Comparison of ENCODE assay signal across 8 cellular contexts in genomic region chr14:63852271-63852816, GRCh38. TPM values are rescaled to one million over a fixed set of nuclear protein-coding genes. Genes with fewer than 3 reads are reported as not detected.
A peak's percentile ranks its signal among the peaks of the same experiment; 100 is the strongest.
DNase-seq lines count a peak whose midpoint lies in the region; ATAC-seq and TF ChIP-seq lines count a peak whose summit lies in the region.

No MANE protein-coding gene starts in this region.

- no peak for TF ChIP-seq CTCF in activated B cell treated with CpG ODN at 0.5 μM for 24 hours (IDR thresholded peaks at IDR 0.05)

- intact Hi-C loops in activated B cell treated with CpG ODN at 0.5 μM for 24 hours (cut with micrococcal nuclease), result loop anchor here (1.0 to 10.0 kb wide), 13 partner anchors 16 to 690 kb away; partner anchors contain the start of genes ESR2, HSPA2, MTHFD1 and PPP2R5E

- peak; percentile 74 for DNase-seq in NCI-H510A treated with DMSO at 0.1 percent for 48 hours (lab: John Stamatoyannopoulos, UW)
- no peak for DNase-seq in NCI-H510A (lab: John Stamatoyannopoulos, UW)
- DNase-seq in activated B cell treated with CpG ODN at 0.5 μM for 24 hours, result no peak
- DNase-seq in iPS DF 19.7 (ENCODE audit: low read depth, low spot score), result peak; percentile 23
- no peak for DNase-seq in stimulated activated effector memory CD8-positive, alpha-beta T cell treated with anti-CD3 and anti-CD28 coated beads, Interleukin-12 subunit alpha, Interleukin-12 subunit beta, amount 100 ng/mL, for 72 hours (ENCODE audit: low spot score in 2 of 2)
- DNase-seq in NCI-H2081 treated with DMSO at 0.1 percent for 48 hours (lab: John Stamatoyannopoulos, UW), result no peak

- peaks cover 20% of the 10 kb centered on the region for H3K4me1 Mint-ChIP-seq in activated B cell treated with CpG ODN at 0.5 μM for 24 hours
- peaks cover 33% of the 10 kb centered on the region for H3K4me1 Mint-ChIP-seq in stimulated activated effector memory CD8-positive, alpha-beta T cell treated with anti-CD3 and anti-CD28 coated beads, Interleukin-12 subunit alpha, Interleukin-12 subunit beta, amount 100 ng/mL, for 72 hours

- no peaks in the 10 kb centered on the region for H3K27me3 Mint-ChIP-seq in activated B cell treated with CpG ODN at 0.5 μM for 24 hours

- H3K4me3 Mint-ChIP-seq in activated B cell treated with CpG ODN at 0.5 μM for 24 hours, result peak overlapping the region; percentile 91
- H3K4me3 Mint-ChIP-seq in stimulated activated effector memory CD8-positive, alpha-beta T cell treated with anti-CD3 and anti-CD28 coated beads, Interleukin-12 subunit alpha, Interleukin-12 subunit beta, amount 100 ng/mL, for 72 hours, result peak overlapping the region; percentile 90

- no peaks in the 10 kb centered on the region for H3K36me3 Mint-ChIP-seq in activated B cell treated with CpG ODN at 0.5 μM for 24 hours (ENCODE audit: low read depth)
- peaks cover 6% of the 10 kb centered on the region for H3K36me3 Mint-ChIP-seq in stimulated activated effector memory CD8-positive, alpha-beta T cell treated with anti-CD3 and anti-CD28 coated beads, Interleukin-12 subunit alpha, Interleukin-12 subunit beta, amount 100 ng/mL, for 72 hours

- CTCF ChIA-PET in activated B cell treated with CpG ODN at 0.5 μM for 24 hours (lab: Charles Lee), result interaction anchor here (1.4 to 1.9 kb wide), 3 partner anchors 11 to 451 kb away, joined by 5 to 6 read pairs (median 6); partner anchors contain the start of gene ESR2

- ATAC-seq in HG03520 (IDR thresholded peaks at IDR 0.05; ENCODE audit: unreplicated experiment) (peak; percentile 2), activated B cell treated with CpG ODN at 0.5 μM for 24 hours (ENCODE audit: low read depth) (no peak), GM19467 (IDR thresholded peaks at IDR 0.05; ENCODE audit: unreplicated experiment) (no peak)
- no peak for ATAC-seq in stimulated activated effector memory CD8-positive, alpha-beta T cell treated with anti-CD3 and anti-CD28 coated beads, Interleukin-12 subunit alpha, Interleukin-12 subunit beta, amount 100 ng/mL, for 72 hours

- H3K27ac Mint-ChIP-seq in activated B cell treated with CpG ODN at 0.5 μM for 24 hours, result peak overlapping the region; percentile 70
- peak overlapping the region; percentile 92 for H3K27ac Mint-ChIP-seq in stimulated activated effector memory CD8-positive, alpha-beta T cell treated with anti-CD3 and anti-CD28 coated beads, Interleukin-12 subunit alpha, Interleukin-12 subunit beta, amount 100 ng/mL, for 72 hours

- POLR2A ChIA-PET in activated B cell treated with CpG ODN at 0.5 μM for 24 hours (lab: Charles Lee), result interaction anchor here (1.3 to 2.5 kb wide), 3 partner anchors 13 to 443 kb away, joined by 3 to 9 read pairs (median 5); no protein-coding TSS in a partner anchor

- no peaks in the 10 kb centered on the region for H3K9me3 Mint-ChIP-seq in activated B cell treated with CpG ODN at 0.5 μM for 24 hours
- no peaks in the 10 kb centered on the region for H3K9me3 Mint-ChIP-seq in stimulated activated effector memory CD8-positive, alpha-beta T cell treated with anti-CD3 and anti-CD28 coated beads, Interleukin-12 subunit alpha, Interleukin-12 subunit beta, amount 100 ng/mL, for 72 hours

RNA-seq across cellular contexts. Expression of gene SYNE2, which starts 0.5 kb away (rescaled TPM):
- total RNA-seq in activated B cell treated with CpG ODN at 0.5 μM for 24 hours, result 35.0 and 40.1 TPM in 2 replicates

Comparison
In these comparisons a context has a peak if more than half of its experiments do, and no peak if none do; other contexts are left out.
1. DNase-seq: peak in NCI-H510A treated with DMSO at 0.1 percent for 48 hours (single experiment) and iPS DF 19.7 (single experiment); none in NCI-H510A (single experiment), activated B cell treated with CpG ODN at 0.5 μM for 24 hours (single experiment), stimulated activated effector memory CD8-positive, alpha-beta T cell treated with anti-CD3 and anti-CD28 coated beads, Interleukin-12 subunit alpha, Interleukin-12 subunit beta, amount 100 ng/mL, for 72 hours (0 of 2) and NCI-H2081 treated with DMSO at 0.1 percent for 48 hours (single experiment).